In genomic region chr9:471320-471719, GRCh38 we compare ENCODE assay signal across 1 cellular context.
TF ChIP-seq lines count a peak whose summit lies in the region.

No MANE protein-coding gene starts in this region.

TF ChIP-seq in H1, 55 proteins besides CTCF, POLR2A, EP300 and RAD21:
- TF ChIP-seq SRF (IDR thresholded peaks at IDR 0.05; ENCODE audit: low read depth, low read length) (no peak), TCF12 (IDR thresholded peaks at IDR 0.05; ENCODE audit: low read depth, low read length) (no peak), RBBP5 (IDR thresholded peaks at IDR 0.05; ENCODE audit: borderline replicate concordance, low read depth, low read length) (no peak), CHD1 (IDR thresholded peaks at IDR 0.05; ENCODE audit: low read depth, low read length) (no peak), SIN3A (conservative IDR thresholded peaks at IDR 0.05 in 1 of 2, IDR thresholded peaks at IDR 0.05 in 1 of 2; ENCODE audit: low read depth in 1 of 2, low read length in 2 of 2) (no peak), CTBP2 (IDR thresholded peaks at IDR 0.05; ENCODE audit: borderline replicate concordance, insufficient read depth, insufficient read length, low read length) (no peak), CBX5 (IDR thresholded peaks at IDR 0.05; ENCODE audit: low read depth, low read length) (no peak), KDM5A (IDR thresholded peaks at IDR 0.05; ENCODE audit: low read length) (no peak), ATF3 (IDR thresholded peaks at IDR 0.05; ENCODE audit: insufficient read depth, low read depth, low read length) (no peak), CREB1 (IDR thresholded peaks at IDR 0.05) (no peak), MAFK (IDR thresholded peaks at IDR 0.05; ENCODE audit: low read depth, low read length) (no peak), ASH2L (IDR thresholded peaks at IDR 0.05; ENCODE audit: low read length) (no peak), PHF8 (conservative IDR thresholded peaks at IDR 0.05; ENCODE audit: low read depth, low read length) (no peak), ZNF274 (IDR thresholded peaks at IDR 0.05; ENCODE audit: borderline replicate concordance, extremely low read depth, low read length) (no peak), BACH1 (IDR thresholded peaks at IDR 0.05; ENCODE audit: low read length) (no peak), FOSL1 (IDR thresholded peaks at IDR 0.05; ENCODE audit: insufficient read depth, low read depth, low read length) (no peak), GTF2F1 (IDR thresholded peaks at IDR 0.05; ENCODE audit: borderline replicate concordance, low read depth, low read length) (no peak), RXRA (IDR thresholded peaks at IDR 0.05; ENCODE audit: insufficient read depth, low read depth, low read length) (no peak), USF2 (IDR thresholded peaks at IDR 0.05; ENCODE audit: low read length) (no peak)
